In the genomic region with DNA sequence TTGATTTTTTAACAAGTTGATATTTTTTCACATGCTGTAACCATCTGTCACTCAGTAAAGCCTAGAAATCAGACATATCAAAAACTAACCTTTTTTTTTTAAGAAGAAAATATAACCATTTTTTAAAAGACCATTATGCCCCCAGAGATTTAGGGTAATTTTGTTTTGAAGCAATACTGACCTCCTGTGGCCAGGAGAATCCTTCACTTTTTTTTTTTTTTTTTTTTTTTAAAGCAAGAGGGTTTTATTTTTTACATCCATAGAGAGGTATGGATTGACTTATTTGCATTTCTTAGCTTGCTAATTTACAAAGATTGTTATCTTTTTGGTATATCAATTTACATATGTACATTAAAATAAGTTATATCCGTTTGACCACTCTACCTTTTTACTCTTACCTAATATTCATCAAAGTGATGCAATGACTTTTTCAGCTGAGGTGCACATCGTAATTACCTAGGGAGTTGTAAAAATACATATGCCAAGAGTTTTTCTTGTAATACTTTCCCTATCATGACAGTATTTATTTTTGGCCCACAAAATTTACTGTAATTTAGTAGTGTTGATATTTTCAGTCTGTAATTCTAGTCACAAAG, we compare ENCODE assay signal across 12 cellular contexts.
DNase-seq lines count a peak whose midpoint lies in the region; ATAC-seq, FAIRE-seq and TF ChIP-seq lines count a peak whose summit lies in the region.
"Had no signal": no experiment of that assay in that cellular context is flagged by ENCODE, and none has a peak within 500 bp of the region (broad histone marks: within the 10 kb centered on the region; RNA-seq: fewer than 3 reads in every experiment).

No MANE protein-coding gene starts in this region.

- H3K36me3 ChIP-seq in colonic mucosa = no peaks in the 10 kb centered on the region
- H3K36me3 ChIP-seq in pancreas = no peaks in the 10 kb centered on the region
- H3K36me3 ChIP-seq in CD8-positive, alpha-beta memory T cell (ENCODE audit: insufficient read depth, low read length) = no peaks in the 10 kb centered on the region

- 33 to 37% methylated on average over 2 of the region's 2 CpGs for WGBS in pancreas, 2 donors

- intact Hi-C loops in colonic mucosa (cut with DNase I) = loop anchor here (5.0 kb wide), 1 partner anchor 253 kb away; no protein-coding TSS in a partner anchor
- intact Hi-C loops in pancreas (cut with DNase I) = no loop called here

- H3K9ac ChIP-seq in colonic mucosa (ENCODE audit: low read depth in 2 of 2, low read length in 2 of 2) = no peak overlapping the region

- H3K4me3 ChIP-seq in NB4 (ENCODE audit: low read depth, low read length) (no peak overlapping the region), colonic mucosa (no peak overlapping the region), pancreas (no peak overlapping the region)
- no peak overlapping the region for H3K4me3 ChIP-seq in CD8-positive, alpha-beta memory T cell (ENCODE audit: low read length)

- H3K27me3 ChIP-seq in colonic mucosa = no peaks in the 10 kb centered on the region
- H3K27me3 ChIP-seq in pancreas = no peaks in the 10 kb centered on the region
- no peaks in the 10 kb centered on the region for H3K27me3 ChIP-seq in CD8-positive, alpha-beta memory T cell (ENCODE audit: insufficient read depth, low read length, poor library complexity, severe bottlenecking)

- no peaks in the 10 kb centered on the region for H3K4me1 Mint-ChIP-seq in CD8-positive, alpha-beta memory T cell
- H3K4me1 Mint-ChIP-seq: B cell had no signal

- no peaks in the 10 kb centered on the region for H3K36me3 Mint-ChIP-seq in CD8-positive, alpha-beta memory T cell
- H3K36me3 Mint-ChIP-seq: naive thymus-derived CD8-positive, alpha-beta T cell had no signal

- H3K27ac ChIP-seq in colonic mucosa (no peak overlapping the region), pancreas (no peak overlapping the region)
- no peak overlapping the region for H3K27ac ChIP-seq in CD8-positive, alpha-beta memory T cell (ENCODE audit: low read depth, low read length)

- H3K4me3 Mint-ChIP-seq in CD8-positive, alpha-beta memory T cell = no peak overlapping the region
- H3K4me3 Mint-ChIP-seq: B cell; dendritic cell treated with granulocyte-macrophage colony-stimulating factor and Interleukin-4, amounts not matched to agents 40 ng/mL and 50 ng/mL, for 4 days; naive thymus-derived CD8-positive, alpha-beta T cell had no signal

- no peak overlapping the region for H3K27ac Mint-ChIP-seq in CD8-positive, alpha-beta memory T cell
- H3K27ac Mint-ChIP-seq: B cell; dendritic cell treated with granulocyte-macrophage colony-stimulating factor and Interleukin-4, amounts not matched to agents 40 ng/mL and 50 ng/mL, for 4 days; naive thymus-derived CD8-positive, alpha-beta T cell had no signal

- peak; percentile 5 for FAIRE-seq in pancreas (lab: Jason Lieb, UNC)

- POLR2A ChIA-PET in CD8-positive, alpha-beta memory T cell (lab: Charles Lee) = no interaction called here

- TF ChIP-seq CTCF in NB4 (IDR thresholded peaks at IDR 0.05; ENCODE audit: low read depth, low read length) (peak; percentile 14), colonic mucosa (IDR thresholded peaks at IDR 0.05) (peak; percentile 30), pancreas (IDR thresholded peaks at IDR 0.05) (no peak)

- ATAC-seq in pancreas = no peak
- ATAC-seq: naive thymus-derived CD8-positive, alpha-beta T cell had no signal

- peaks cover 5 to 7% of the 10 kb centered on the region in 2 donors for H3K27me3 Mint-ChIP-seq in CD8-positive, alpha-beta memory T cell

- peak; percentile 37 for DNase-seq in NCI-H146 (lab: John Stamatoyannopoulos, UW)
- no peak for DNase-seq in NCI-H146 treated with DMSO at 0.1 percent for 48 hours (lab: John Stamatoyannopoulos, UW; ENCODE audit: unreplicated experiment)
- DNase-seq in NB4 (ENCODE audit: low read depth) = peak; percentile 35
- DNase-seq in colonic mucosa = no peak
- DNase-seq in pancreas = no peak
- DNase-seq in CD8-positive, alpha-beta memory T cell = no peak
- DNase-seq in stimulated activated CD4-positive, alpha-beta T cell treated with anti-CD3 and anti-CD28 coated beads, Interleukin-1b, Interleukin-23, amount 100 ng/mL, for 48 hours = no peak
- DNase-seq in NCI-H1417 treated with DMSO at 0.1 percent for 48 hours (lab: John Stamatoyannopoulos, UW) = no peak
- DNase-seq: activated CD4-positive, CD25-positive, alpha-beta regulatory T cell; naive thymus-derived CD8-positive, alpha-beta T cell had no signal

- CTCF ChIA-PET in CD8-positive, alpha-beta memory T cell (lab: Charles Lee) = interaction anchor here (1.1 kb wide), 1 partner anchor 17 kb away, joined by 3 read pairs; no protein-coding TSS in a partner anchor

- H3K4me1 ChIP-seq in colonic mucosa (no peaks in the 10 kb centered on the region), pancreas (no peaks in the 10 kb centered on the region)
- no peaks in the 10 kb centered on the region for H3K4me1 ChIP-seq in CD8-positive, alpha-beta memory T cell (ENCODE audit: insufficient read depth, low read length)

- H3K9me3 Mint-ChIP-seq in CD8-positive, alpha-beta memory T cell = no peaks in the 10 kb centered on the region
- H3K9me3 Mint-ChIP-seq: dendritic cell treated with granulocyte-macrophage colony-stimulating factor and Interleukin-4, amounts not matched to agents 40 ng/mL and 50 ng/mL, for 4 days; naive thymus-derived CD8-positive, alpha-beta T cell had no signal

- H3K9me3 ChIP-seq in colonic mucosa (no peaks in the 10 kb centered on the region), pancreas (no peaks in the 10 kb centered on the region)
- no peaks in the 10 kb centered on the region for H3K9me3 ChIP-seq in CD8-positive, alpha-beta memory T cell (ENCODE audit: low read length)

- TF ChIP-seq POLR2A in NB4 (IDR thresholded peaks at IDR 0.05; ENCODE audit: extremely low read depth, insufficient read length) = no peak

Comparison
In these comparisons a context has a peak if more than half of its experiments do, and no peak if none do; other contexts are left out.
1. DNase-seq: peak in NCI-H146 (single experiment) and NB4 (single experiment); none in NCI-H146 treated with DMSO at 0.1 percent for 48 hours (single experiment), colonic mucosa (single experiment), pancreas (0 of 6), CD8-positive, alpha-beta memory T cell (0 of 5), stimulated activated CD4-positive, alpha-beta T cell treated with anti-CD3 and anti-CD28 coated beads, Interleukin-1b, Interleukin-23, amount 100 ng/mL, for 48 hours (single experiment) and NCI-H1417 treated with DMSO at 0.1 percent for 48 hours (single experiment).
2. CTCF ChIP-seq: peak in NB4 (single experiment) and colonic mucosa (single experiment); none in pancreas (0 of 4).